ENCODE assay signal across 1 cellular context in genomic region chr18:73948497-73948896, GRCh38.
TF ChIP-seq lines count a peak whose summit lies in the region.

No MANE protein-coding gene starts in this region.

TF ChIP-seq in HepG2, 621 proteins besides CTCF, POLR2A, EP300 and RAD21:
- TF ChIP-seq MXD3 (CRISPR knock-in tag; IDR thresholded peaks at IDR 0.05) (no peak), TRIM24 (CRISPR knock-in tag; IDR thresholded peaks at IDR 0.05) (no peak), ZBTB7A (CRISPR knock-in tag; IDR thresholded peaks at IDR 0.05) (no peak), ZSCAN9 (CRISPR knock-in tag; IDR thresholded peaks at IDR 0.05; ENCODE audit: borderline replicate concordance) (no peak), CHD4 (IDR thresholded peaks at IDR 0.05; ENCODE audit: borderline replicate concordance, low read length) (no peak), ZNF766 (CRISPR knock-in tag; IDR thresholded peaks at IDR 0.05; ENCODE audit: borderline replicate concordance) (no peak), HOXA9 (CRISPR knock-in tag; IDR thresholded peaks at IDR 0.05; ENCODE audit: borderline replicate concordance) (no peak), MEF2D (CRISPR knock-in tag; IDR thresholded peaks at IDR 0.05) (no peak)
- TF ChIP-seq, protein P1, sequence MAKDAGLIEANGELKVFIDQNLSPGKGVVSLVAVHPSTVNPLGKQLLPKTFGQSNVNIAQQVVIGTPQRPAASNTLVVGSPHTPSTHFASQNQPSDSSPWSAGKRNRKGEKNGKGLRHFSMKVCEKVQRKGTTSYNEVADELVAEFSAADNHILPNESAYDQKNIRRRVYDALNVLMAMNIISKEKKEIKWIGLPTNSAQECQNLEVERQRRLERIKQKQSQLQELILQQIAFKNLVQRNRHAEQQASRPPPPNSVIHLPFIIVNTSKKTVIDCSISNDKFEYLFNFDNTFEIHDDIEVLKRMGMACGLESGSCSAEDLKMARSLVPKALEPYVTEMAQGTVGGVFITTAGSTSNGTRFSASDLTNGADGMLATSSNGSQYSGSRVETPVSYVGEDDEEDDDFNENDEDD (CRISPR knock-in tag; IDR thresholded peaks at IDR 0.05; ENCODE audit: borderline replicate concordance): no peak
- TF ChIP-seq, protein P2, sequence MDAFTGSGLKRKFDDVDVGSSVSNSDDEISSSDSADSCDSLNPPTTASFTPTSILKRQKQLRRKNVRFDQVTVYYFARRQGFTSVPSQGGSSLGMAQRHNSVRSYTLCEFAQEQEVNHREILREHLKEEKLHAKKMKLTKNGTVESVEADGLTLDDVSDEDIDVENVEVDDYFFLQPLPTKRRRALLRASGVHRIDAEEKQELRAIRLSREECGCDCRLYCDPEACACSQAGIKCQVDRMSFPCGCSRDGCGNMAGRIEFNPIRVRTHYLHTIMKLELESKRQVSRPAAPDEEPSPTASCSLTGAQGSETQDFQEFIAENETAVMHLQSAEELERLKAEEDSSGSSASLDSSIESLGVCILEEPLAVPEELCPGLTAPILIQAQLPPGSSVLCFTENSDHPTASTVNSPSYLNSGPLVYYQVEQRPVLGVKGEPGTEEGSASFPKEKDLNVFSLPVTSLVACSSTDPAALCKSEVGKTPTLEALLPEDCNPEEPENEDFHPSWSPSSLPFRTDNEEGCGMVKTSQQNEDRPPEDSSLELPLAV (CRISPR knock-in tag; conservative IDR thresholded peaks at IDR 0.05; ENCODE audit: low read depth): no peak
